ENCODE assay signal across 31 cellular contexts in genomic region chr3:185188816-185189215, GRCh38.
DNase-seq lines count a peak whose midpoint lies in the region; ATAC-seq lines count a peak whose summit lies in the region.
"Had no signal": no experiment of that assay in that cellular context is flagged by ENCODE, and none has a peak within 500 bp of the region (broad histone marks: within the 10 kb centered on the region; RNA-seq: fewer than 3 reads in every experiment).

No MANE protein-coding gene starts in this region.

- no peak for ATAC-seq in HG03045 (IDR thresholded peaks at IDR 0.05; ENCODE audit: unreplicated experiment)
- ATAC-seq: A549; gastroesophageal sphincter; naive thymus-derived CD8-positive, alpha-beta T cell; WTC11 had no signal

- DNase-seq in NCI-H1092 treated with DMSO at 0.1 percent for 48 hours (lab: John Stamatoyannopoulos, UW) (peak; percentile 6), NCI-H1092 (lab: John Stamatoyannopoulos, UW) (no peak), NCI-H2081 (lab: John Stamatoyannopoulos, UW) (peak; percentile 33 to 76), NCI-H524 (lab: John Stamatoyannopoulos, UW) (peak; percentile 84 to 88), SHP77 (lab: John Stamatoyannopoulos, UW) (peak; percentile 7 to 31), kidney tubule cell (ENCODE audit: low spot score) (no peak), NCI-H187 (lab: John Stamatoyannopoulos, UW) (no peak)
- DNase-seq: activated CD4-positive, alpha-beta T cell treated with anti-CD3 and anti-CD28 coated beads, Interleukin-2, amount 10 ng/mL, durations not matched to agents 7 days and 5 days; activated gamma-delta T cell; activated naive CD8-positive, alpha-beta T cell treated with anti-CD3 and anti-CD28 coated beads, Interleukin-2, amount 10 ng/mL, durations not matched to agents 7 days and 5 days; activated T-cell treated with anti-CD3 and anti-CD28 coated beads, Interleukin-2, amount 50 U/mL, for 24 hours; aorta; CD4-positive, CD25-positive, alpha-beta regulatory T cell; effector CD4-positive, alpha-beta T cell; H9; KBM-7; kidney glomerular epithelial cell; MG63; naive thymus-derived CD8-positive, alpha-beta T cell; OCI-M1; right lobe of liver; SK-N-SH; stimulated activated CD4-positive, alpha-beta T cell treated with anti-CD3 and anti-CD28 coated beads, Interleukin-12 subunit alpha, Interleukin-12 subunit beta, amount 100 ng/mL, for 4 hours; stimulated activated CD4-positive, alpha-beta T cell treated with anti-CD3 and anti-CD28 coated beads, Interleukin-4, amount 100 ng/mL, for 1 hour; stomach; thyroid gland; uterus had no signal

Comparison
In these comparisons a context has a peak if more than half of its experiments do, and no peak if none do; other contexts are left out.
1. DNase-seq: peak in NCI-H1092 treated with DMSO at 0.1 percent for 48 hours (single experiment), NCI-H2081 (2 of 2), NCI-H524 (2 of 2) and SHP77 (2 of 2); none in NCI-H1092 (single experiment), kidney tubule cell (single experiment) and NCI-H187 (0 of 2).